In genomic region chr1:207091185-207091906, GRCh38 we compare ENCODE assay signal across 1 cellular context.
TF ChIP-seq lines count a peak whose summit lies in the region.

No MANE protein-coding gene starts in this region.

TF ChIP-seq in GM12878, 131 proteins besides CTCF, POLR2A, EP300 and RAD21:
- TF ChIP-seq, protein P1, sequence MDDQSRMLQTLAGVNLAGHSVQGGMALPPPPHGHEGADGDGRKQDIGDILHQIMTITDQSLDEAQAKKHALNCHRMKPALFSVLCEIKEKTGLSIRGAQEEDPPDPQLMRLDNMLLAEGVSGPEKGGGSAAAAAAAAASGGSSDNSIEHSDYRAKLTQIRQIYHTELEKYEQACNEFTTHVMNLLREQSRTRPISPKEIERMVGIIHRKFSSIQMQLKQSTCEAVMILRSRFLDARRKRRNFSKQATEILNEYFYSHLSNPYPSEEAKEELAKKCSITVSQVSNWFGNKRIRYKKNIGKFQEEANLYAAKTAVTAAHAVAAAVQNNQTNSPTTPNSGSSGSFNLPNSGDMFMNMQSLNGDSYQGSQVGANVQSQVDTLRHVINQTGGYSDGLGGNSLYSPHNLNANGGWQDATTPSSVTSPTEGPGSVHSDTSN (IDR thresholded peaks at IDR 0.05; ENCODE audit: insufficient replicate concordance, low read depth, low read length): peak; percentile 58
- TF ChIP-seq CREB1 (IDR thresholded peaks at IDR 0.05; ENCODE audit: low read depth) (no peak), POLR2AphosphoS5 (IDR thresholded peaks at IDR 0.05; ENCODE audit: low read length) (no peak), BACH1 (IDR thresholded peaks at IDR 0.05; ENCODE audit: borderline replicate concordance) (peak; percentile 95; the same call in 1 of the 2 replicates), EZH2 (IDR thresholded peaks at IDR 0.05; ENCODE audit: borderline replicate concordance, control insufficient read depth, low read depth, low read length) (no peak), MEF2A (IDR thresholded peaks at IDR 0.05; ENCODE audit: insufficient read depth, low read depth, low read length) (0 out of 2 replicates have a peak, but pooled peaks have one; percentile 31), HSF1 (IDR thresholded peaks at IDR 0.05; ENCODE audit: low read depth, low read length) (no peak), ATF7 (IDR thresholded peaks at IDR 0.05; ENCODE audit: low read depth) (0 out of 2 replicates have a peak, but pooled peaks have one; percentile 19)
- TF ChIP-seq, protein P2, sequence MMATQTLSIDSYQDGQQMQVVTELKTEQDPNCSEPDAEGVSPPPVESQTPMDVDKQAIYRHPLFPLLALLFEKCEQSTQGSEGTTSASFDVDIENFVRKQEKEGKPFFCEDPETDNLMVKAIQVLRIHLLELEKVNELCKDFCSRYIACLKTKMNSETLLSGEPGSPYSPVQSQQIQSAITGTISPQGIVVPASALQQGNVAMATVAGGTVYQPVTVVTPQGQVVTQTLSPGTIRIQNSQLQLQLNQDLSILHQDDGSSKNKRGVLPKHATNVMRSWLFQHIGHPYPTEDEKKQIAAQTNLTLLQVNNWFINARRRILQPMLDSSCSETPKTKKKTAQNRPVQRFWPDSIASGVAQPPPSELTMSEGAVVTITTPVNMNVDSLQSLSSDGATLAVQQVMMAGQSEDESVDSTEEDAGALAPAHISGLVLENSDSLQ (IDR thresholded peaks at IDR 0.05): peak; percentile 72
